ENCODE assay signal across 8 cellular contexts in the genomic region with DNA sequence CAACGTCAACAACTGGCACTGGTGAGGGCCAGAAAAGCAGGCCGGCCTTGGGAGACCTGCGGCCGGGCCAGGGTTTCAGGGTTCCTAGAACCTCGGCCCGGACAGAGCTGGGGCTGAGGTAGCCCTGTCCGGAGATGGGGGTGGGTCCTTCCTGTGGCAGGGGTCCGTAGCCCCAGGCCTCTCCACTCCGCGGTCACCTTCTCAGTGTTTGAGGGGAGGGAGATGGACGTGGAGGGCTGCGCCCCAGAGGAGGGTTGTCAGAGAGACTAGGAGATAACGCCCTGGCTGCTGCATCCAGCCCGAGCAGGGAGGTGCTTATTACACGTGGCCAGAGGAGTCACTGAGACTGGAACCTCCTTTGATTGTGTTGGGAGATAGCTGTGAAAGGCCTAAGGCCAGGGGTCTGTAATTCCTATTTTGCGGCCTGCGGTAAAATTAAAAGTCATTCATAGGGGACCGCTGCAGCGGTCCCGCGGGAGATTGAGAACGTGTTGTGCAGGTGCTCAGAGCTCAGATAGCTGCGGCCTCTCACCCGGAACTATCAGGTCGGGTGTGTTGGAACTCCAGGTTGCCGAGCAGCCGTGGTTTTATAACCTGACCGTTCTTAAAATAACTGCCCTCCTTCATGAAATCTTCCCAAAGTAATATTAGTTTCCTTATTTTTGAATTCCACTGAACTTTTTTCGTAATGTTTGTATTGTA. TPM values are rescaled to one million over a fixed set of nuclear protein-coding genes. Genes with fewer than 3 reads are reported as not detected.
A peak's percentile ranks its signal among the peaks of the same experiment; 100 is the strongest.
DNase-seq lines count a peak whose midpoint lies in the region; FAIRE-seq and TF ChIP-seq lines count a peak whose summit lies in the region.

No MANE protein-coding gene starts in this region.

- H3K27me3 Mint-ChIP-seq in activated CD4-positive, alpha-beta memory T cell treated with anti-CD3 and anti-CD28 coated beads, Interleukin-2, amount 10 ng/mL, durations not matched to agents 7 days and 5 days = no peaks in the 10 kb centered on the region

- H3K9ac ChIP-seq in MM.1S (ENCODE audit: low read length) = peak overlapping the region; percentile 77
- H3K9ac ChIP-seq in endothelial cell of umbilical vein (replicated peaks; ENCODE audit: extremely low read depth, insufficient read depth, low read length) = peak overlapping the region; percentile 87

- no peaks in the 10 kb centered on the region for H3K27me3 ChIP-seq in MM.1S (replicated peaks; ENCODE audit: insufficient read depth, low read length)
- no peaks in the 10 kb centered on the region for H3K27me3 ChIP-seq in endothelial cell of umbilical vein (ENCODE audit: control insufficient read depth in 2 of 2, insufficient read depth in 2 of 2, low read length in 2 of 2)
- H3K27me3 ChIP-seq in muscle layer of duodenum (ENCODE audit: low read depth, low read length) = no peaks in the 10 kb centered on the region

- peak; percentile 28 for FAIRE-seq in endothelial cell of umbilical vein (lab: Jason Lieb, UNC)

- BruUV-seq in endothelial cell of umbilical vein (replicated peaks; lab: Mats Ljungman, UMichigan) = no TSS peak

- H3K4me1 ChIP-seq in MM.1S (ENCODE audit: low read length) = peaks cover 9% of the 10 kb centered on the region
- H3K4me1 ChIP-seq in endothelial cell of umbilical vein (ENCODE audit: control insufficient read depth, extremely low read depth, insufficient read depth, low read length) = peaks cover 21% of the 10 kb centered on the region
- peaks cover 20 to 26% of the 10 kb centered on the region in 2 donors for H3K4me1 ChIP-seq in muscle layer of duodenum (ENCODE audit: control insufficient read depth in 1 of 2, insufficient read depth in 2 of 2, low read length in 2 of 2)

- intact Hi-C loops in endothelial cell of umbilical vein (cut with micrococcal nuclease) = loop anchor here (1.0 to 5.0 kb wide), 5 partner anchors 84 to 361 kb away; partner anchors contain the start of genes ALKBH1, CIPC and SLIRP

- CTCF ChIA-PET in HEK293T (lab: Yijun Ruan, JAX) (interaction anchor here (0.6 to 1.7 kb wide), 16 partner anchors 10 to 309 kb away, joined by 3 to 16 read pairs (median 4); no protein-coding TSS in a partner anchor), endothelial cell of umbilical vein (lab: Charles Lee) (interaction anchor here (0.5 to 3.8 kb wide), 35 partner anchors 10 to 594 kb away, joined by 3 to 75 read pairs (median 4); no protein-coding TSS in a partner anchor)
- CTCF ChIA-PET in activated CD4-positive, alpha-beta memory T cell treated with anti-CD3 and anti-CD28 coated beads, Interleukin-2, amount 10 ng/mL, durations not matched to agents 7 days and 5 days (lab: Charles Lee) = interaction anchor here (0.7 to 2.9 kb wide), 22 partner anchors 12 to 386 kb away, joined by 3 to 22 read pairs (median 5); partner anchors contain the start of genes ALKBH1, SAMD15, SLIRP and TMED8

- no peaks in the 10 kb centered on the region for H3K9me3 Mint-ChIP-seq in activated CD4-positive, alpha-beta memory T cell treated with anti-CD3 and anti-CD28 coated beads, Interleukin-2, amount 10 ng/mL, durations not matched to agents 7 days and 5 days

- H3K4me3 Mint-ChIP-seq in activated CD4-positive, alpha-beta memory T cell treated with anti-CD3 and anti-CD28 coated beads, Interleukin-2, amount 10 ng/mL, durations not matched to agents 7 days and 5 days = peak overlapping the region; percentile 100

- H3K4me2 ChIP-seq in MM.1S (ENCODE audit: low read depth, low read length) = peak overlapping the region; percentile 86
- H3K4me2 ChIP-seq in endothelial cell of umbilical vein (ENCODE audit: insufficient read depth, low read length) = peak overlapping the region; percentile 94

- no peaks in the 10 kb centered on the region for H4K20me1 ChIP-seq in MM.1S (ENCODE audit: insufficient read depth, low read length)
- H4K20me1 ChIP-seq in endothelial cell of umbilical vein (replicated peaks; ENCODE audit: control insufficient read depth, extremely low read depth, insufficient read depth, low read length) = peaks cover 2% of the 10 kb centered on the region

- no peaks in the 10 kb centered on the region for H3K9me2 ChIP-seq in MM.1S (replicated peaks; ENCODE audit: insufficient read depth, low read length)

- H3K36me3 ChIP-seq in MM.1S (replicated peaks; ENCODE audit: insufficient read depth, low read length) (0 out of 2 replicates have a peak, but pooled peaks cover 7% of the 10 kb centered on the region), endothelial cell of umbilical vein (ENCODE audit: control insufficient read depth in 2 of 2, extremely low read depth in 1 of 2, insufficient read depth in 2 of 2, low read length in 2 of 2) (peaks cover 18 to 19% of the 10 kb centered on the region in 2 experiments), muscle layer of duodenum (ENCODE audit: control insufficient read depth in 1 of 2, insufficient read depth in 2 of 2, low read length in 2 of 2) (peaks cover 29 to 37% of the 10 kb centered on the region in 2 donors)

- DNase-seq in NCI-H1105 treated with DMSO at 0.1 percent for 48 hours (lab: John Stamatoyannopoulos, UW) (peak; percentile 34), NCI-H1105 (lab: John Stamatoyannopoulos, UW) (no peak), HEK293T (ENCODE audit: extremely low spot score) (peak; percentile 26), MM.1S (peak; percentile 23), endothelial cell of umbilical vein (ENCODE audit: low read depth, low spot score) (no peak), substantia nigra (lab: John Stamatoyannopoulos, UW) (peak in 13 of 49 donors; percentile 23 to 57 (median 39))
- peak; percentile 53 for DNase-seq in activated CD4-positive, alpha-beta memory T cell treated with anti-CD3 and anti-CD28 coated beads, Interleukin-2, amount 10 ng/mL, durations not matched to agents 7 days and 5 days

- no peaks in the 10 kb centered on the region for H3K9me3 ChIP-seq in MM.1S (replicated peaks; ENCODE audit: insufficient read depth, low read length)
- H3K9me3 ChIP-seq in endothelial cell of umbilical vein (replicated peaks; ENCODE audit: control insufficient read depth, insufficient read depth, low read length) = no peaks in the 10 kb centered on the region
- H3K9me3 ChIP-seq in muscle layer of duodenum (ENCODE audit: control insufficient read depth in 1 of 2, low read length in 2 of 2) = no peaks in the 10 kb centered on the region

- peaks cover 34% of the 10 kb centered on the region for H3K4me1 Mint-ChIP-seq in activated CD4-positive, alpha-beta memory T cell treated with anti-CD3 and anti-CD28 coated beads, Interleukin-2, amount 10 ng/mL, durations not matched to agents 7 days and 5 days

- peaks cover 46% of the 10 kb centered on the region for H3K79me2 ChIP-seq in MM.1S (ENCODE audit: low read length)
- peaks cover 40% of the 10 kb centered on the region for H3K79me2 ChIP-seq in endothelial cell of umbilical vein (ENCODE audit: control insufficient read depth, insufficient read depth, low read length)

- H3K9me1 ChIP-seq in endothelial cell of umbilical vein (replicated peaks; ENCODE audit: control insufficient read depth, extremely low read depth, insufficient read depth, low read length) = no peaks in the 10 kb centered on the region

- TF ChIP-seq CTCF in MM.1S (IDR thresholded peaks at IDR 0.05; ENCODE audit: low read length) = no peak
- TF ChIP-seq CTCF in endothelial cell of umbilical vein (IDR thresholded peaks at IDR 0.05; ENCODE audit: extremely low read depth in 1 of 2, insufficient read depth in 1 of 2, low read depth in 1 of 2, low read length in 2 of 2) = no peak

- H3K27ac Mint-ChIP-seq in activated CD4-positive, alpha-beta memory T cell treated with anti-CD3 and anti-CD28 coated beads, Interleukin-2, amount 10 ng/mL, durations not matched to agents 7 days and 5 days = peak overlapping the region; percentile 99

- peaks cover 37% of the 10 kb centered on the region for H3K36me3 Mint-ChIP-seq in activated CD4-positive, alpha-beta memory T cell treated with anti-CD3 and anti-CD28 coated beads, Interleukin-2, amount 10 ng/mL, durations not matched to agents 7 days and 5 days (ENCODE audit: low read depth)

- H3K27ac ChIP-seq in MM.1S (ENCODE audit: low read length) (peak overlapping the region; percentile 75; the same call in 1 of the 2 replicates), endothelial cell of umbilical vein (ENCODE audit: insufficient read depth, low read depth, low read length) (peak overlapping the region; percentile 76), muscle layer of duodenum (ENCODE audit: low read length) (peak overlapping the region; percentile 95), substantia nigra (ENCODE audit: low read depth, low read length, poor library complexity, severe bottlenecking) (peak overlapping the region; percentile 100)

- H3F3A ChIP-seq in MM.1S (ENCODE audit: insufficient read depth, low read length) = peaks cover 8% of the 10 kb centered on the region; the same call in 1 of the 2 replicates

- dilution Hi-C loops in endothelial cell of umbilical vein (cut with MboI; ENCODE audit: extremely low pct_ligation_motif_present, low sequenced_read_pairs) = no loop called here

- peak overlapping the region; percentile 88 for H3K4me3 ChIP-seq in MM.1S (ENCODE audit: low read length)
- H3K4me3 ChIP-seq in endothelial cell of umbilical vein (replicated peaks in 1 of 3; ENCODE audit: insufficient read depth in 1 of 3, low read depth in 1 of 3, low read length in 3 of 3) = peak overlapping the region; percentile 45 to 86 (median 66)
- peak overlapping the region; percentile 97 for H3K4me3 ChIP-seq in muscle layer of duodenum (ENCODE audit: low read depth in 1 of 2, low read length in 2 of 2)

- H2AFZ ChIP-seq in MM.1S (ENCODE audit: low read length) = peak overlapping the region; percentile 68; the same call in 1 of the 2 replicates
- peak overlapping the region; percentile 81 for H2AFZ ChIP-seq in endothelial cell of umbilical vein (ENCODE audit: low read depth, low read length)

- no peak for TF ChIP-seq POLR2A in endothelial cell of umbilical vein (IDR thresholded peaks at IDR 0.05; ENCODE audit: low read depth, low read length)

- POLR2A ChIA-PET in HEK293T (lab: Yijun Ruan, JAX) = interaction anchor here (0.7 to 2.4 kb wide), 14 partner anchors 9 to 154 kb away, joined by 3 to 6 read pairs (median 4); partner anchors contain the start of genes GSTZ1, POMT2, SAMD15 and TMED8
- POLR2A ChIA-PET in activated CD4-positive, alpha-beta memory T cell treated with anti-CD3 and anti-CD28 coated beads, Interleukin-2, amount 10 ng/mL, durations not matched to agents 7 days and 5 days (lab: Charles Lee) = interaction anchor here (0.5 to 3.9 kb wide), 10 partner anchors 9 to 342 kb away, joined by 3 to 26 read pairs (median 6); partner anchors contain the start of genes ADCK1, ALKBH1, GSTZ1 and POMT2
- POLR2A ChIA-PET in endothelial cell of umbilical vein (lab: Charles Lee) = interaction anchor here (0.7 kb wide), 1 partner anchor 137 kb away, joined by 3 read pairs; the partner anchor contains the start of gene GSTZ1

RNA-seq across cellular contexts. Expression of gene AHSA1, which starts 0.5 kb away (rescaled TPM):
- total RNA-seq in activated CD4-positive, alpha-beta memory T cell treated with anti-CD3 and anti-CD28 coated beads, Interleukin-2, amount 10 ng/mL, durations not matched to agents 7 days and 5 days = 100 to 1,000 TPM; 152 to 162 TPM
- total RNA-seq in endothelial cell of umbilical vein = 158 and 166 TPM in 2 replicates
- polyA plus RNA-seq in endothelial cell of umbilical vein = 118 and 122 TPM in 2 replicates
- 182 and 189 TPM in 2 replicates for polyA plus RNA-seq in endothelial cell of umbilical vein (2011; cell fraction: cytosol; rRNA removed)
- polyA plus RNA-seq in endothelial cell of umbilical vein (2011; cell fraction: nucleus; rRNA removed) = 89.2 and 105 TPM in 2 replicates
- 130 and 158 TPM in 2 replicates for polyA plus RNA-seq in endothelial cell of umbilical vein (2012)
- 127 and 131 TPM in 2 replicates for polyA minus RNA-seq in endothelial cell of umbilical vein
- 89.9 TPM for polyA minus RNA-seq in endothelial cell of umbilical vein (2011; cell fraction: cytosol; rRNA and poly(A)+ RNA removed)
- polyA minus RNA-seq in endothelial cell of umbilical vein (2011; cell fraction: nucleus; rRNA and poly(A)+ RNA removed) = 19.3 and 31.3 TPM in 2 replicates

RNA-seq across cellular contexts. Expression of gene VIPAS39, which starts 1.0 kb away (rescaled TPM):
- 10 to 100 TPM; 20.3 to 20.6 TPM for total RNA-seq in activated CD4-positive, alpha-beta memory T cell treated with anti-CD3 and anti-CD28 coated beads, Interleukin-2, amount 10 ng/mL, durations not matched to agents 7 days and 5 days
- total RNA-seq in endothelial cell of umbilical vein = 22.2 and 24.2 TPM in 2 replicates
- polyA plus RNA-seq in endothelial cell of umbilical vein = 28.2 and 28.4 TPM in 2 replicates
- polyA plus RNA-seq in endothelial cell of umbilical vein (2011; cell fraction: cytosol; rRNA removed) = 25.9 and 28.4 TPM in 2 replicates
- polyA plus RNA-seq in endothelial cell of umbilical vein (2011; cell fraction: nucleus; rRNA removed) = 51.9 and 54.2 TPM in 2 replicates
- polyA plus RNA-seq in endothelial cell of umbilical vein (2012) = 22.2 and 25.4 TPM in 2 replicates
- polyA minus RNA-seq in endothelial cell of umbilical vein = 39.9 and 43.9 TPM in 2 replicates
- polyA minus RNA-seq in endothelial cell of umbilical vein (2011; cell fraction: cytosol; rRNA and poly(A)+ RNA removed) = 6.9 TPM
- 20.4 and 30.6 TPM in 2 replicates for polyA minus RNA-seq in endothelial cell of umbilical vein (2011; cell fraction: nucleus; rRNA and poly(A)+ RNA removed)

RNA-seq across cellular contexts. Expression of gene NOXRED1, which starts 35.1 kb away (rescaled TPM):
- under 1 TPM; 0.35 to 0.48 TPM for total RNA-seq in activated CD4-positive, alpha-beta memory T cell treated with anti-CD3 and anti-CD28 coated beads, Interleukin-2, amount 10 ng/mL, durations not matched to agents 7 days and 5 days
- total RNA-seq in endothelial cell of umbilical vein = 0.33 and 0.48 TPM in 2 replicates
- 0.03 and 0.15 TPM in 2 replicates for polyA plus RNA-seq in endothelial cell of umbilical vein
- polyA plus RNA-seq in endothelial cell of umbilical vein (2011; cell fraction: cytosol; rRNA removed) = not detected in 2 replicates
- polyA plus RNA-seq in endothelial cell of umbilical vein (2011; cell fraction: nucleus; rRNA removed) = 0.39 and 0.42 TPM in 2 replicates
- polyA plus RNA-seq in endothelial cell of umbilical vein (2012) = 0.10 and 0.17 TPM in 2 replicates
- 0.15 and 0.74 TPM in 2 replicates for polyA minus RNA-seq in endothelial cell of umbilical vein
- not detected for polyA minus RNA-seq in endothelial cell of umbilical vein (2011; cell fraction: cytosol; rRNA and poly(A)+ RNA removed)
- polyA minus RNA-seq in endothelial cell of umbilical vein (2011; cell fraction: nucleus; rRNA and poly(A)+ RNA removed) = 0.19 and 0.24 TPM in 2 replicates

RNA-seq across cellular contexts. Expression of gene ISM2, which starts 40.2 kb away (rescaled TPM):
- total RNA-seq in activated CD4-positive, alpha-beta memory T cell treated with anti-CD3 and anti-CD28 coated beads, Interleukin-2, amount 10 ng/mL, durations not matched to agents 7 days and 5 days = not detected
- not detected in 2 replicates for total RNA-seq in endothelial cell of umbilical vein
- not detected in 2 replicates for polyA plus RNA-seq in endothelial cell of umbilical vein
- polyA plus RNA-seq in endothelial cell of umbilical vein (2011; cell fraction: cytosol; rRNA removed) = not detected in 2 replicates
- polyA plus RNA-seq in endothelial cell of umbilical vein (2011; cell fraction: nucleus; rRNA removed) = not detected in 2 replicates
- polyA plus RNA-seq in endothelial cell of umbilical vein (2012) = not detected in 2 replicates
- not detected in 2 replicates for polyA minus RNA-seq in endothelial cell of umbilical vein
- not detected for polyA minus RNA-seq in endothelial cell of umbilical vein (2011; cell fraction: cytosol; rRNA and poly(A)+ RNA removed)
- not detected in 2 replicates for polyA minus RNA-seq in endothelial cell of umbilical vein (2011; cell fraction: nucleus; rRNA and poly(A)+ RNA removed)

Comparison
In these comparisons a context has a peak if more than half of its experiments do, and no peak if none do; other contexts are left out.
1. DNase-seq: peak in NCI-H1105 treated with DMSO at 0.1 percent for 48 hours (single experiment), HEK293T (single experiment), MM.1S (single experiment) and activated CD4-positive, alpha-beta memory T cell treated with anti-CD3 and anti-CD28 coated beads, Interleukin-2, amount 10 ng/mL, durations not matched to agents 7 days and 5 days (single experiment); none in NCI-H1105 (single experiment) and endothelial cell of umbilical vein (single experiment).
2. Peak in every context shown above with its lines, with median percentiles within 50 percentile points of each other: H3K27ac ChIP-seq and H3K4me3 ChIP-seq.